ENCODE assay signal across 8 cellular contexts in the genomic region with DNA sequence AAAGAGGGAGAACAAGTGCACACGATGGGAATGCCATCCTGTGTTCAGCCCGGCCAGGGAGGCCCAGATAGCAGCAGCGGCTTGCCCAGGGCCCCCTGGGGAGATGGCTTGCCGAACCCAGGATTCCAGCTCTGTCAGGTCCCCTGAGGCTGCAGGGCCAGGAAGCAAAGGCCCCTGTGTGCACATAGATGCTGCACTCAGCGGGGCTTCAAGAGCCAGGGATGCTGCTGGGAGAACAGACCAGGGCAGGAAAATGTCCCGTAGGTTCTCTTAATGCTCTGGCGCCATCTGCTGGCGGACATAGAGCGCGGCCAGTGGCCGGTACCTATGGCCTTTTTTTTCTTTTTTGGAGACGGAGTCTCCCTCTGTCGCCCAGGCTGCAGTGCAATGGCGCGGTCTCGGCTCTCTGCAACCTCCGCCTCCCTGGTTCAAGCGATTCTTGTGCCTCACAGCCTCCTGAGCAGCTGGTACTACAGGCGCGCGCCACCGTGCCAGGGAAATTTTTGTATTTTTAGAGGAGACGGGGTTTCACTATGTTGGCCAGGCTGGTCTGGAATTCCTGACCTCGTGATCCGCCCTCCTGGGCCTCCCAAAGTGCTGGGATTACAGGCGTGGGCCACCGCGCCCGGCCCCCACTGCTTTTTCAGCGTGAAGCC. TPM values are rescaled to one million over a fixed set of nuclear protein-coding genes. Genes with fewer than 3 reads are reported as not detected.
A peak's percentile ranks its signal among the peaks of the same experiment; 100 is the strongest.
DNase-seq lines count a peak whose midpoint lies in the region; ATAC-seq, FAIRE-seq and TF ChIP-seq lines count a peak whose summit lies in the region.

No MANE protein-coding gene starts in this region.

- 0 out of 7 replicates have a peak, but pooled peaks cover 0 to 3% (median 0%) of the 10 kb centered on the region in 4 experiments for H3K4me1 ChIP-seq in H1 (replicated peaks in 1 of 4; ENCODE audit: control insufficient read depth in 3 of 4, insufficient read depth in 4 of 4, low read length in 3 of 4)

- H3K79me1 ChIP-seq in H1 (ENCODE audit: low read depth, low read length): no peaks in the 10 kb centered on the region; the same call in 1 of the 2 replicates

- no peaks in the 10 kb centered on the region; a peak in 1 of 4 replicates for H3K9me3 ChIP-seq in H1 (ENCODE audit: insufficient read depth in 2 of 2, low read depth in 1 of 2, low read length in 1 of 2)

- no peak overlapping the region for H4K91ac ChIP-seq in H1 (replicated peaks; ENCODE audit: insufficient read length, low read length)

- DNase-seq in CD1c-positive myeloid dendritic cell (ENCODE audit: extremely low spot score) (peak; percentile 77), NCI-H774 (lab: John Stamatoyannopoulos, UW) (peak; percentile 3), H1 (ENCODE audit: low read depth in 1 of 2, low spot score in 2 of 2) (peak; percentile 60 to 91), mesenteric fat pad (ENCODE audit: low spot score) (peak; percentile 90)
- peak; percentile 29 to 47 for DNase-seq in activated CD8-positive, alpha-beta memory T cell treated with anti-CD3 and anti-CD28 coated beads for 4 hours (ENCODE audit: low read depth in 2 of 2)
- DNase-seq in stimulated activated CD8-positive, alpha-beta memory T cell treated with anti-CD3 and anti-CD28 coated beads, Interleukin-2, amount 100 ng/mL, for 48 hours (ENCODE audit: low read depth in 2 of 2): peak; percentile 57 to 65

- WGBS in H1 (ENCODE audit: extremely low coverage in 1 of 2, insufficient coverage in 1 of 2, insufficient read length in 1 of 2, insufficient replicate concordance in 2 of 2, low coverage in 1 of 2, low lambda C conversion rate in 2 of 2, missing lambda C conversion rate in 1 of 2), 2 experiments: 56% methylated on average over 29 of the region's 30 CpGs; no CpG with 5 or more reads in 1 of the 2 experiments

- H3K4me2 ChIP-seq in H1 (ENCODE audit: insufficient read depth in 1 of 2, low read depth in 2 of 2, low read length in 2 of 2): no peak overlapping the region

- no peaks in the 10 kb centered on the region for H3K23me2 ChIP-seq in H1 (ENCODE audit: low read depth, low read length)

- H3K23ac ChIP-seq in H1 (ENCODE audit: insufficient read length): no peak overlapping the region

- no peak overlapping the region for H3K56ac ChIP-seq in H1 (replicated peaks; ENCODE audit: insufficient read length, low read depth, low read length)

- H2BK15ac ChIP-seq in H1 (ENCODE audit: low read length): no peak overlapping the region

- H4K8ac ChIP-seq in H1 (ENCODE audit: extremely low read depth, insufficient read depth, low read length): no peak overlapping the region

- H3K79me2 ChIP-seq in H1 (ENCODE audit: control insufficient read depth in 1 of 2, insufficient read depth in 2 of 2, low read length in 2 of 2): no peaks in the 10 kb centered on the region

- FAIRE-seq in H1 (lab: Jason Lieb, UNC): no peak

- TF ChIP-seq CTCF in H1 (IDR thresholded peaks at IDR 0.05; ENCODE audit: control extremely low read depth in 1 of 3, insufficient read depth in 1 of 3, low read depth in 1 of 3, low read length in 3 of 3): peak; percentile 82 to 88 (median 88)

- no peak overlapping the region for H2AK5ac ChIP-seq in H1 (ENCODE audit: low read depth, low read length)

- no peak overlapping the region for H4K5ac ChIP-seq in H1 (ENCODE audit: insufficient read length, low read depth, low read length)

- H3K18ac ChIP-seq in H1 (ENCODE audit: extremely low read depth, low read length): no peak overlapping the region

- no peak overlapping the region for H3K9ac ChIP-seq in H1 (replicated peaks in 1 of 4; ENCODE audit: extremely low read depth in 1 of 4, low read depth in 3 of 4, low read length in 3 of 4)

- CTCF ChIA-PET in H1 (lab: Charles Lee; ENCODE audit: partially characterized antibody): interaction anchor here (0.8 to 4.6 kb wide), 15 partner anchors 9 to 180 kb away, joined by 3 to 22 read pairs (median 4); no protein-coding TSS in a partner anchor

- TF ChIP-seq RAD21 in H1 (IDR thresholded peaks at IDR 0.05 in 1 of 2, conservative IDR thresholded peaks at IDR 0.05 in 1 of 2; ENCODE audit: low read depth in 2 of 2, low read length in 2 of 2): peak; percentile 78 to 81

- H2AFZ ChIP-seq in H1 (ENCODE audit: low read length): no peak overlapping the region

- POLR2A ChIA-PET in H1 (lab: Charles Lee; ENCODE audit: partially characterized antibody): interaction anchor here (0.5 to 2.5 kb wide), 6 partner anchors 9 to 59 kb away, joined by 3 to 7 read pairs (median 4); a partner anchor contains a TSS

- H3K4me3 ChIP-seq in H1 (ENCODE audit: extremely low read depth in 1 of 4, insufficient read depth in 2 of 4, low read depth in 3 of 4, low read length in 4 of 4): no peak overlapping the region

- H2BK5ac ChIP-seq in H1 (ENCODE audit: low read depth, low read length): no peak overlapping the region

- H3K36me3 ChIP-seq in H1 (ENCODE audit: control insufficient read depth in 2 of 4, insufficient read depth in 4 of 4, low read length in 3 of 4): peaks cover 5 to 31% (median 18%) of the 10 kb centered on the region in 4 experiments; a peak in 6 of 8 replicates

- H3K27ac ChIP-seq in H1 (ENCODE audit: low read depth, low read length): no peak overlapping the region

- no peak overlapping the region for H3K14ac ChIP-seq in H1 (ENCODE audit: insufficient read length)

- TF ChIP-seq EP300 in H1 (IDR thresholded peaks at IDR 0.05; ENCODE audit: borderline replicate concordance in 1 of 2, low read depth in 2 of 2, low read length in 2 of 2): no peak

- no peak overlapping the region for H2BK20ac ChIP-seq in H1 (ENCODE audit: low read length)

- H4K20me1 ChIP-seq in H1 (replicated peaks in 1 of 2; ENCODE audit: control insufficient read depth in 1 of 2, insufficient read depth in 2 of 2, low read length in 2 of 2): peaks cover 0 to 9% of the 10 kb centered on the region in 2 experiments

- H2BK120ac ChIP-seq in H1 (replicated peaks; ENCODE audit: low read depth, low read length): no peak overlapping the region

- H3K27me3 ChIP-seq in H1 (replicated peaks in 1 of 4; ENCODE audit: control insufficient read depth in 3 of 4, extremely low read depth in 1 of 4, insufficient read depth in 3 of 4, low read length in 3 of 4): no peaks in the 10 kb centered on the region

- 0 out of 3 replicates have a peak, but pooled peaks of 1 of the 2 experiments have one; percentile 2 for TF ChIP-seq POLR2A in H1 (IDR thresholded peaks at IDR 0.05; ENCODE audit: control extremely low read depth in 1 of 2, low read depth in 2 of 2, low read length in 2 of 2)

- H2BK12ac ChIP-seq in H1 (ENCODE audit: low read depth, low read length): no peak overlapping the region

- ATAC-seq in GM19324 (IDR thresholded peaks at IDR 0.05; ENCODE audit: low FRiP score, unreplicated experiment) (peak; percentile 62), HG03354 (IDR thresholded peaks at IDR 0.05; ENCODE audit: poor library complexity, severe bottlenecking, unreplicated experiment) (peak; percentile 93)

- H3K4ac ChIP-seq in H1 (replicated peaks; ENCODE audit: insufficient read length, low read depth, low read length): no peak overlapping the region

TF ChIP-seq in H1, 55 proteins besides CTCF, POLR2A, EP300 and RAD21 (continues in another document):
- TF ChIP-seq RFX5 (IDR thresholded peaks at IDR 0.05; ENCODE audit: borderline replicate concordance, low read depth, low read length): no peak
- TF ChIP-seq TBP (IDR thresholded peaks at IDR 0.05; ENCODE audit: low read depth, low read length): no peak
- no peak for TF ChIP-seq CTBP2 (IDR thresholded peaks at IDR 0.05; ENCODE audit: borderline replicate concordance, insufficient read depth, insufficient read length, low read length)
- no peak for TF ChIP-seq MAFK (IDR thresholded peaks at IDR 0.05; ENCODE audit: low read depth, low read length)
- TF ChIP-seq NANOG (IDR thresholded peaks at IDR 0.05; ENCODE audit: insufficient read depth, low read depth, low read length, poor library complexity, severe bottlenecking): no peak
- TF ChIP-seq CHD1 (IDR thresholded peaks at IDR 0.05; ENCODE audit: low read depth, low read length): no peak
- no peak for TF ChIP-seq HDAC6 (IDR thresholded peaks at IDR 0.05; ENCODE audit: low read depth, low read length)
- TF ChIP-seq POLR2AphosphoS5 (IDR thresholded peaks at IDR 0.05; ENCODE audit: low read depth, low read length): no peak
- TF ChIP-seq, protein P1, sequence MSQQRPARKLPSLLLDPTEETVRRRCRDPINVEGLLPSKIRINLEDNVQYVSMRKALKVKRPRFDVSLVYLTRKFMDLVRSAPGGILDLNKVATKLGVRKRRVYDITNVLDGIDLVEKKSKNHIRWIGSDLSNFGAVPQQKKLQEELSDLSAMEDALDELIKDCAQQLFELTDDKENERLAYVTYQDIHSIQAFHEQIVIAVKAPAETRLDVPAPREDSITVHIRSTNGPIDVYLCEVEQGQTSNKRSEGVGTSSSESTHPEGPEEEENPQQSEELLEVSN (IDR thresholded peaks at IDR 0.05): no peak
- TF ChIP-seq, protein P2, sequence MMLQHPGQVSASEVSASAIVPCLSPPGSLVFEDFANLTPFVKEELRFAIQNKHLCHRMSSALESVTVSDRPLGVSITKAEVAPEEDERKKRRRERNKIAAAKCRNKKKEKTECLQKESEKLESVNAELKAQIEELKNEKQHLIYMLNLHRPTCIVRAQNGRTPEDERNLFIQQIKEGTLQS (IDR thresholded peaks at IDR 0.05; ENCODE audit: insufficient read depth, low read depth, low read length): no peak
- no peak for TF ChIP-seq KDM4A (IDR thresholded peaks at IDR 0.05; ENCODE audit: low read depth, low read length, severe bottlenecking)

RNA-seq across cellular contexts. Expression of a gene that starts 22.4 kb away (rescaled TPM):
- total RNA-seq in H1 (2021; fragmentation: NEBNext Ultra II Directional; extraction: Animal tissue kit (Norgen Biotek cat#: 25700)): 87.1 and 101 TPM in 2 replicates
- 21.8 and 24.0 TPM in 2 replicates for polyA plus RNA-seq in H1 (2011; rRNA removed)
- polyA plus RNA-seq in H1 (2011; cell fraction: cytosol; rRNA removed): 22.4 TPM
- 48.4 TPM for polyA plus RNA-seq in H1 (2011; cell fraction: nucleus; rRNA removed)
- polyA plus RNA-seq in H1 (2012, experiment 1 of 2): 59.6 to 119 TPM (median 90.3 TPM) in 4 replicates
- 7.7 TPM for polyA plus RNA-seq in H1 (2012, experiment 2 of 2)
- polyA plus RNA-seq in H1 (2013, experiment 1 of 2): 22.3 TPM
- 22.8 TPM for polyA plus RNA-seq in H1 (2013, experiment 2 of 2)
- polyA minus RNA-seq in H1 (2011; rRNA and poly(A)+ RNA removed): 28.5 and 30.8 TPM in 2 replicates
- 105 TPM for polyA minus RNA-seq in H1 (2011; cell fraction: cytosol; rRNA and poly(A)+ RNA removed)
- polyA minus RNA-seq in H1 (2011; cell fraction: nucleus; rRNA and poly(A)+ RNA removed): 58.2 TPM
- 30.7 TPM for total RNA-seq in mesenteric fat pad

RNA-seq across cellular contexts. Expression of a gene that starts 59.8 kb away (rescaled TPM):
- 50.9 TPM in 2 replicates for total RNA-seq in H1 (2021; fragmentation: NEBNext Ultra II Directional; extraction: Animal tissue kit (Norgen Biotek cat#: 25700))
- 17.7 and 28.3 TPM in 2 replicates for polyA plus RNA-seq in H1 (2011; rRNA removed)
- 37.3 TPM for polyA plus RNA-seq in H1 (2011; cell fraction: cytosol; rRNA removed)
- polyA plus RNA-seq in H1 (2011; cell fraction: nucleus; rRNA removed): 17.6 TPM
- 51.9 to 67.1 TPM (median 55.6 TPM) in 4 replicates for polyA plus RNA-seq in H1 (2012, experiment 1 of 2)
- polyA plus RNA-seq in H1 (2012, experiment 2 of 2): 7.7 TPM
- polyA plus RNA-seq in H1 (2013, experiment 1 of 2): 28.5 TPM
- 27.9 TPM for polyA plus RNA-seq in H1 (2013, experiment 2 of 2)
- 29.4 and 34.1 TPM in 2 replicates for polyA minus RNA-seq in H1 (2011; rRNA and poly(A)+ RNA removed)
- polyA minus RNA-seq in H1 (2011; cell fraction: cytosol; rRNA and poly(A)+ RNA removed): 21.0 TPM
- 19.7 TPM for polyA minus RNA-seq in H1 (2011; cell fraction: nucleus; rRNA and poly(A)+ RNA removed)
- 110 TPM for total RNA-seq in mesenteric fat pad

Comparison
In these comparisons a context has a peak if more than half of its experiments do, and no peak if none do; other contexts are left out.
1. DNase-seq: peak in every context shown above with its lines; median percentile 90 in mesenteric fat pad; 77 in CD1c-positive myeloid dendritic cell; 76 in H1; 61 in stimulated activated CD8-positive, alpha-beta memory T cell treated with anti-CD3 and anti-CD28 coated beads, Interleukin-2, amount 100 ng/mL, for 48 hours; 38 in activated CD8-positive, alpha-beta memory T cell treated with anti-CD3 and anti-CD28 coated beads for 4 hours; 3 in NCI-H774.